ENCODE assay signal across 10 cellular contexts in genomic region chr12:114476159-114476558, GRCh38.
DNase-seq lines count a peak whose midpoint lies in the region; ATAC-seq and TF ChIP-seq lines count a peak whose summit lies in the region.
"Had no signal": no experiment of that assay in that cellular context is flagged by ENCODE, and none has a peak within 500 bp of the region (broad histone marks: within the 10 kb centered on the region; RNA-seq: fewer than 3 reads in every experiment).

No MANE protein-coding gene starts in this region.

- H3K9me3 Mint-ChIP-seq in endothelial cell (ENCODE audit: unreplicated experiment), result no peaks in the 10 kb centered on the region
- H3K9me3 Mint-ChIP-seq in activated CD4-positive, alpha-beta memory T cell treated with anti-CD3 and anti-CD28 coated beads for 36 hours, result no peaks in the 10 kb centered on the region

- no peak overlapping the region for H3K27ac ChIP-seq in Peyer's patch

- POLR2A ChIA-PET in activated CD4-positive, alpha-beta memory T cell treated with anti-CD3 and anti-CD28 coated beads for 36 hours (lab: Charles Lee), result no interaction called here

- TF ChIP-seq CTCF in endothelial cell (IDR thresholded peaks at IDR 0.05; ENCODE audit: unreplicated experiment) (peak; percentile 21), Peyer's patch (IDR thresholded peaks at IDR 0.05) (peak in 3 of 6 experiments; percentile 13 to 29 (median 20))

- no peak overlapping the region for H3K4me3 ChIP-seq in Peyer's patch

- intact Hi-C loops in activated CD4-positive, alpha-beta memory T cell treated with anti-CD3 and anti-CD28 coated beads for 36 hours (cut with micrococcal nuclease), result no loop called here

- H3K9me3 ChIP-seq in Peyer's patch, result no peaks in the 10 kb centered on the region

- ATAC-seq in GM21423 (IDR thresholded peaks at IDR 0.05; ENCODE audit: unreplicated experiment), result no peak

- no peak for TF ChIP-seq POLR2A in Peyer's patch (IDR thresholded peaks at IDR 0.05)

- no peaks in the 10 kb centered on the region for H3K36me3 ChIP-seq in Peyer's patch

- H3K36me3 Mint-ChIP-seq in endothelial cell (ENCODE audit: low read depth, unreplicated experiment), result no peaks in the 10 kb centered on the region
- no peaks in the 10 kb centered on the region for H3K36me3 Mint-ChIP-seq in activated CD4-positive, alpha-beta memory T cell treated with anti-CD3 and anti-CD28 coated beads for 36 hours

- H3K27me3 Mint-ChIP-seq in endothelial cell (ENCODE audit: unreplicated experiment), result peaks cover 17% of the 10 kb centered on the region
- peaks cover 41% of the 10 kb centered on the region for H3K27me3 Mint-ChIP-seq in activated CD4-positive, alpha-beta memory T cell treated with anti-CD3 and anti-CD28 coated beads for 36 hours

- peaks cover 0 to 21% of the 10 kb centered on the region in 2 donors for H3K27me3 ChIP-seq in Peyer's patch

- H3K4me1 ChIP-seq in Peyer's patch, result peaks cover 0 to 7% (median 0%) of the 10 kb centered on the region in 4 donors

- H3K27ac Mint-ChIP-seq in endothelial cell (ENCODE audit: unreplicated experiment), result no peak overlapping the region
- H3K27ac Mint-ChIP-seq in activated CD4-positive, alpha-beta memory T cell treated with anti-CD3 and anti-CD28 coated beads for 36 hours, result no peak overlapping the region

- DNase-seq in GM03348 (ENCODE audit: low spot score) (peak; percentile 58), NCI-H748 (lab: John Stamatoyannopoulos, UW; ENCODE audit: unreplicated experiment) (peak; percentile 61), endothelial cell (ENCODE audit: low spot score) (no peak), pons (ENCODE audit: low spot score) (peak; percentile 35), SK-N-DZ (ENCODE audit: low spot score) (no peak), Peyer's patch (no peak)
- no peak for DNase-seq in activated CD4-positive, alpha-beta memory T cell treated with anti-CD3 and anti-CD28 coated beads for 36 hours
- DNase-seq: KG1, posterior cingulate gyrus had no signal

- H3K4me3 Mint-ChIP-seq in endothelial cell (ENCODE audit: unreplicated experiment), result no peak overlapping the region
- H3K4me3 Mint-ChIP-seq in activated CD4-positive, alpha-beta memory T cell treated with anti-CD3 and anti-CD28 coated beads for 36 hours, result no peak overlapping the region

- H3K4me1 Mint-ChIP-seq in endothelial cell (ENCODE audit: unreplicated experiment), result peaks cover 19% of the 10 kb centered on the region
- H3K4me1 Mint-ChIP-seq in activated CD4-positive, alpha-beta memory T cell treated with anti-CD3 and anti-CD28 coated beads for 36 hours (ENCODE audit: low read depth), result peaks cover 9% of the 10 kb centered on the region

- CTCF ChIA-PET in activated CD4-positive, alpha-beta memory T cell treated with anti-CD3 and anti-CD28 coated beads for 36 hours (lab: Charles Lee), result no interaction called here

Comparison
In these comparisons a context has a peak if more than half of its experiments do, and no peak if none do; other contexts are left out.
1. DNase-seq: peak in GM03348 (single experiment), NCI-H748 (single experiment) and pons (single experiment); none in endothelial cell (single experiment), activated CD4-positive, alpha-beta memory T cell treated with anti-CD3 and anti-CD28 coated beads for 36 hours (single experiment), SK-N-DZ (single experiment) and Peyer's patch (0 of 3).